ENCODE assay signal across 28 cellular contexts in the genomic region with DNA sequence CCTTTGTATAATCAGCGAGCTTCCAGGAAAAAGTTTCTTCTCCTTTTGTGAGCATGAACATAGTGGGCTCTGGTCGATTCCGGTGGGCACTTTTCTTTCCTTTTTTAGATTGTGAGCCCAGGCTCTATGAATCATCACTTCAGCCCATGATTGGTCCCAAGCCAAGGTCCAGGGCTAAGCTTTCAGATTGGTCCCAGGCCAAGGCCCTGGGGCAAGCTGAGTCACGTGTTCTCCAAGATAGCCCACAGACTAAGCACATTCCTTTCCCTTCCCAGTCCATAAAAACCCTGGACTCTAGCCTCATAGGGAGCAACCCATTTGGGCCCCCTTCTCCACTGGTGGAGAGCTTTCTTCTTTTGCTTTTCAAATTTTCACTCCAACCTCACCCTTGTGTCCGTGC.
"Had no signal": no experiment of that assay in that cellular context is flagged by ENCODE, and none has a peak within 500 bp of the region (broad histone marks: within the 10 kb centered on the region; RNA-seq: fewer than 3 reads in every experiment).

No MANE protein-coding gene starts in this region.

- H3K27ac Mint-ChIP-seq: activated CD4-positive, alpha-beta memory T cell treated with anti-CD3 and anti-CD28 coated beads for 36 hours; activated CD4-positive, alpha-beta T cell treated with anti-CD3 and anti-CD28 coated beads for 36 hours; activated CD4-positive, alpha-beta T cell treated with anti-CD3 and anti-CD28 coated beads, Interleukin-2, amount 10 ng/mL, durations not matched to agents 24 days and 14 days; activated CD8-positive, alpha-beta memory T cell treated with anti-CD3 and anti-CD28 coated beads, Interleukin-2, amount 10 ng/mL, durations not matched to agents 7 days and 5 days; activated CD8-positive, alpha-beta T cell treated with anti-CD3 and anti-CD28 coated beads, Interleukin-2, amount 10 ng/mL, durations not matched to agents 7 days and 5 days; activated naive CD4-positive, alpha-beta T cell treated with anti-CD3 and anti-CD28 coated beads, Interleukin-2, amount 10 ng/mL, durations not matched to agents 7 days and 5 days; activated naive CD4-positive, alpha-beta T cell treated with anti-CD3 and anti-CD28 coated beads, Interleukin-2, amount 50 U/mL, for 72 hours; activated naive CD8-positive, alpha-beta T cell treated with anti-CD3 and anti-CD28 coated beads, Interleukin-2, amount 10 ng/mL, durations not matched to agents 7 days and 5 days; T-helper 17 cell; T-helper 2 cell treated with Interferon-gamma antibody and Interleukin-4, amounts not matched to agents 5 μg/mL and 100 μg/mL, for 36 hours had no signal

- H3K4me1 Mint-ChIP-seq: activated CD4-positive, alpha-beta T cell treated with anti-CD3 and anti-CD28 coated beads for 36 hours; activated CD4-positive, alpha-beta T cell treated with anti-CD3 and anti-CD28 coated beads, Interleukin-2, amount 10 ng/mL, durations not matched to agents 24 days and 14 days; activated CD8-positive, alpha-beta memory T cell treated with anti-CD3 and anti-CD28 coated beads, Interleukin-2, amount 10 ng/mL, durations not matched to agents 7 days and 5 days; activated naive CD4-positive, alpha-beta T cell treated with anti-CD3 and anti-CD28 coated beads, Interleukin-2, amount 10 ng/mL, durations not matched to agents 7 days and 5 days; activated naive CD8-positive, alpha-beta T cell treated with anti-CD3 and anti-CD28 coated beads, Interleukin-2, amount 10 ng/mL, durations not matched to agents 7 days and 5 days; T-helper 17 cell had no signal

- H3K4me3 ChIP-seq: ascending aorta, colonic mucosa, esophagus squamous epithelium, gastroesophageal sphincter, heart right ventricle had no signal

- H3K27me3 Mint-ChIP-seq: activated CD4-positive, alpha-beta memory T cell treated with anti-CD3 and anti-CD28 coated beads for 36 hours; activated CD4-positive, alpha-beta T cell treated with anti-CD3 and anti-CD28 coated beads for 36 hours; activated CD4-positive, alpha-beta T cell treated with anti-CD3 and anti-CD28 coated beads, Interleukin-2, amount 10 ng/mL, durations not matched to agents 24 days and 14 days; activated CD8-positive, alpha-beta memory T cell treated with anti-CD3 and anti-CD28 coated beads, Interleukin-2, amount 10 ng/mL, durations not matched to agents 7 days and 5 days; activated naive CD4-positive, alpha-beta T cell treated with anti-CD3 and anti-CD28 coated beads, Interleukin-2, amount 10 ng/mL, durations not matched to agents 7 days and 5 days; activated naive CD8-positive, alpha-beta T cell treated with anti-CD3 and anti-CD28 coated beads, Interleukin-2, amount 10 ng/mL, durations not matched to agents 7 days and 5 days; T-helper 17 cell had no signal

- H3K4me1 ChIP-seq: ascending aorta, colonic mucosa, esophagus squamous epithelium, gastroesophageal sphincter, heart right ventricle had no signal

- H3K27ac ChIP-seq: ascending aorta, brain microvascular endothelial cell, colonic mucosa, epithelial cell of prostate, esophagus squamous epithelium, gastroesophageal sphincter, heart right ventricle had no signal

- H3K4me3 Mint-ChIP-seq: activated CD4-positive, alpha-beta memory T cell treated with anti-CD3 and anti-CD28 coated beads for 36 hours; activated CD4-positive, alpha-beta T cell treated with anti-CD3 and anti-CD28 coated beads for 36 hours; activated CD4-positive, alpha-beta T cell treated with anti-CD3 and anti-CD28 coated beads, Interleukin-2, amount 10 ng/mL, durations not matched to agents 24 days and 14 days; activated CD8-positive, alpha-beta memory T cell treated with anti-CD3 and anti-CD28 coated beads, Interleukin-2, amount 10 ng/mL, durations not matched to agents 7 days and 5 days; activated CD8-positive, alpha-beta T cell treated with anti-CD3 and anti-CD28 coated beads, Interleukin-2, amount 10 ng/mL, durations not matched to agents 7 days and 5 days; activated naive CD4-positive, alpha-beta T cell treated with anti-CD3 and anti-CD28 coated beads, Interleukin-2, amount 10 ng/mL, durations not matched to agents 7 days and 5 days; activated naive CD8-positive, alpha-beta T cell treated with anti-CD3 and anti-CD28 coated beads, Interleukin-2, amount 10 ng/mL, durations not matched to agents 7 days and 5 days; T-helper 17 cell; T-helper 2 cell treated with Interferon-gamma antibody and Interleukin-4, amounts not matched to agents 5 μg/mL and 100 μg/mL, for 36 hours had no signal

- H3K9me3 Mint-ChIP-seq: activated CD4-positive, alpha-beta T cell treated with anti-CD3 and anti-CD28 coated beads, Interleukin-2, amount 10 ng/mL, durations not matched to agents 24 days and 14 days; activated naive CD4-positive, alpha-beta T cell treated with anti-CD3 and anti-CD28 coated beads, Interleukin-2, amount 10 ng/mL, durations not matched to agents 7 days and 5 days; activated naive CD4-positive, alpha-beta T cell treated with anti-CD3 and anti-CD28 coated beads, Interleukin-2, amount 50 U/mL, for 72 hours had no signal

- DNase-seq: activated CD4-positive, alpha-beta memory T cell treated with anti-CD3 and anti-CD28 coated beads for 36 hours; activated CD4-positive, alpha-beta T cell treated with anti-CD3 and anti-CD28 coated beads for 36 hours; activated CD4-positive, alpha-beta T cell treated with anti-CD3 and anti-CD28 coated beads, Interleukin-2, amount 10 ng/mL, durations not matched to agents 24 days and 14 days; activated CD4-positive, CD25-positive, alpha-beta regulatory T cell; activated CD4-positive, CD25-positive, alpha-beta regulatory T cell treated with anti-CD3 and anti-CD28 coated beads, Interleukin-2, amount 50 U/mL, for 72 hours; activated CD8-positive, alpha-beta memory T cell treated with anti-CD3 and anti-CD28 coated beads, Interleukin-2, amount 10 ng/mL, durations not matched to agents 7 days and 5 days; activated CD8-positive, alpha-beta memory T cell treated with anti-CD3 and anti-CD28 coated beads, Interleukin-2, amount 50 U/mL, for 4 hours; activated CD8-positive, alpha-beta T cell treated with anti-CD3 and anti-CD28 coated beads, Interleukin-2, amount 10 ng/mL, durations not matched to agents 7 days and 5 days; activated gamma-delta T cell; activated naive CD4-positive, alpha-beta T cell; activated naive CD4-positive, alpha-beta T cell treated with anti-CD3 and anti-CD28 coated beads, Interleukin-2, amount 10 ng/mL, durations not matched to agents 7 days and 5 days; activated naive CD8-positive, alpha-beta T cell treated with anti-CD3 and anti-CD28 coated beads, Interleukin-2, amount 10 ng/mL, durations not matched to agents 7 days and 5 days; activated T-cell treated with anti-CD3 and anti-CD28 coated beads, Interleukin-2, amount 50 U/mL, for 1 hour; activated T-cell treated with anti-CD3 and anti-CD28 coated beads, Interleukin-2, amount 50 U/mL, for 48 hours; brain microvascular endothelial cell; caudate nucleus; colonic mucosa; effector CD8-positive, alpha-beta T cell; esophagus squamous epithelium; foreskin melanocyte; heart right ventricle; T-helper 1 cell; T-helper 17 cell had no signal

- H3K9me3 ChIP-seq: ascending aorta, colonic mucosa, esophagus squamous epithelium, gastroesophageal sphincter had no signal

- H3K36me3 ChIP-seq: ascending aorta, brain microvascular endothelial cell, colonic mucosa, esophagus squamous epithelium, gastroesophageal sphincter, heart right ventricle had no signal

- H3K27me3 ChIP-seq: ascending aorta, brain microvascular endothelial cell, colonic mucosa, esophagus squamous epithelium, gastroesophageal sphincter, heart right ventricle had no signal

- H3K36me3 Mint-ChIP-seq: activated CD4-positive, alpha-beta memory T cell treated with anti-CD3 and anti-CD28 coated beads for 36 hours; activated CD8-positive, alpha-beta memory T cell treated with anti-CD3 and anti-CD28 coated beads, Interleukin-2, amount 10 ng/mL, durations not matched to agents 7 days and 5 days; activated naive CD4-positive, alpha-beta T cell treated with anti-CD3 and anti-CD28 coated beads, Interleukin-2, amount 10 ng/mL, durations not matched to agents 7 days and 5 days; activated naive CD4-positive, alpha-beta T cell treated with anti-CD3 and anti-CD28 coated beads, Interleukin-2, amount 50 U/mL, for 72 hours; activated naive CD8-positive, alpha-beta T cell treated with anti-CD3 and anti-CD28 coated beads, Interleukin-2, amount 10 ng/mL, durations not matched to agents 7 days and 5 days had no signal

- ATAC-seq: activated CD4-positive, alpha-beta T cell treated with anti-CD3 and anti-CD28 coated beads for 36 hours; activated CD8-positive, alpha-beta memory T cell treated with anti-CD3 and anti-CD28 coated beads, Interleukin-2, amount 10 ng/mL, durations not matched to agents 7 days and 5 days; activated CD8-positive, alpha-beta T cell treated with anti-CD3 and anti-CD28 coated beads, Interleukin-2, amount 10 ng/mL, durations not matched to agents 7 days and 5 days; activated naive CD4-positive, alpha-beta T cell treated with anti-CD3 and anti-CD28 coated beads, Interleukin-2, amount 50 U/mL, for 72 hours; gastroesophageal sphincter; heart right ventricle; T-helper 17 cell had no signal
